Comparison of ENCODE assay signal across 8 cellular contexts in the genomic region with DNA sequence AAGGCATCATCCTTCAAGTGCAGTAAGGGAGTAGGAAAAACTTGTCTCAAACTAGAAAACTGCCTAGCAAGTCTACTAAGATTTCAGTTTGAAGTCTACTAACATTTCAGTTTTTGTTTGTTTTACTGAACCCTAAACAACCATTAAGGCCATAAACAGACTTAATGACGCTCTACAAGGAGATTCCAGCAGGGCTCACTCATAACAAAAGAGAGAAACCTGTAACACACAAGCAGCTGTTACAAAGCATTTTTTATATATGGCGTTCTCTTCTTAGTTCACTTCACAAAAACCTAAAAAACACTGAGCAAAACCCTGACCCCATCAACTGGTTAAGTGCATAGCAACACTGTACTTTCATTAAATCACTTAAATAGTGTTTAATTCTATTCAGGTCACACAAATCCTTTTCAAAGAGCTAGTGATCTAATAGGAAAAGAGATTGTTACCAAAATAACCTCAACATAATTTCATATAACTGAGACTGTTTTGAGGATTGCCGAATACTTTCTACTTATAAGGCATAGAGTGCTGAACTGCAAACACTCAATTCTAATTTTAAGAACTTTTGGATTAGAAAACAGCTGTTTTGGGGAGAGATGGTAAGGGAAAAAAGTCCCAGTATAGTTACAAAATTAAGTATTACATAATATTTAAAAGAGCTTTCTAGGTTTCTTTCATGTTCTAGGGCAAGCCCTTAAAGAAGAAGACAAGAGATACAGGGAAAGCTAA. TPM values are rescaled to one million over a fixed set of nuclear protein-coding genes. Genes with fewer than 3 reads are reported as not detected.
DNase-seq lines count a peak whose midpoint lies in the region; ATAC-seq and TF ChIP-seq lines count a peak whose summit lies in the region.

No MANE protein-coding gene starts in this region.

- H4K8ac ChIP-seq in neuronal stem cell (ENCODE audit: low read depth, low read length) = no peak overlapping the region

- no peak overlapping the region for H3K23ac ChIP-seq in neuronal stem cell (ENCODE audit: low read depth, low read length, poor library complexity)

- TF ChIP-seq CTCF in epithelial cell of esophagus (IDR thresholded peaks at IDR 0.05; ENCODE audit: insufficient read depth, low read depth, low read length, missing control alignments) = no peak

- H2BK120ac ChIP-seq in neuronal stem cell (ENCODE audit: low read depth, low read length) = no peak overlapping the region

- no peak overlapping the region for H2BK12ac ChIP-seq in neuronal stem cell (ENCODE audit: low read length)

- no peak overlapping the region for H3K9ac ChIP-seq in neuronal stem cell (ENCODE audit: low read depth, low read length, poor library complexity)

- H2AFZ ChIP-seq in neuronal stem cell (ENCODE audit: low read length) = peak overlapping the region; percentile 93

- no CpG with 5 or more reads among the region's 3 CpGs for WGBS in neuronal stem cell (ENCODE audit: extremely low coverage in 2 of 2, insufficient read length in 2 of 2, insufficient replicate concordance in 1 of 2), 2 donors

- H3K4ac ChIP-seq in neuronal stem cell (ENCODE audit: low read length) = no peak overlapping the region

- H3K27me3 ChIP-seq in neuronal stem cell (ENCODE audit: control insufficient read depth in 3 of 3, insufficient read depth in 3 of 3, low read depth in 1 of 3, low read length in 3 of 3) = no peaks in the 10 kb centered on the region

- H3K27ac ChIP-seq in neuronal stem cell (replicated peaks; ENCODE audit: low read length) = no peak overlapping the region

- H3K9me3 ChIP-seq in neuronal stem cell (replicated peaks in 1 of 2; ENCODE audit: control insufficient read depth in 2 of 2, insufficient read depth in 1 of 2, low read depth in 1 of 2, low read length in 2 of 2) = no peaks in the 10 kb centered on the region

- no peak overlapping the region for H2BK15ac ChIP-seq in neuronal stem cell (ENCODE audit: low read length)

- H2AK5ac ChIP-seq in neuronal stem cell (ENCODE audit: low read depth, low read length) = no peak overlapping the region

- H3K4me3 ChIP-seq in epithelial cell of esophagus (ENCODE audit: low read length) (peak overlapping the region; percentile 76), neuronal stem cell (ENCODE audit: low read length in 2 of 2) (peak overlapping the region; percentile 71 to 97)

- no peak overlapping the region for H3K18ac ChIP-seq in neuronal stem cell (ENCODE audit: low read length)

- H3K4me1 ChIP-seq in neuronal stem cell (ENCODE audit: control insufficient read depth in 2 of 2, insufficient read depth in 1 of 2, low read depth in 1 of 2, low read length in 2 of 2) = peaks cover 0 to 3% of the 10 kb centered on the region in 2 donors

- peaks cover 0 to 4% of the 10 kb centered on the region in 2 donors for H3K36me3 ChIP-seq in neuronal stem cell (replicated peaks in 1 of 2; ENCODE audit: control insufficient read depth in 2 of 2, insufficient read depth in 2 of 2, low read length in 2 of 2)

- no peaks in the 10 kb centered on the region for H3K79me1 ChIP-seq in neuronal stem cell (ENCODE audit: low read depth, low read length)

- no peak overlapping the region for H2BK5ac ChIP-seq in neuronal stem cell (ENCODE audit: low read length)

- ATAC-seq in GM21390 (IDR thresholded peaks at IDR 0.05; ENCODE audit: unreplicated experiment) (no peak), GM19467 (IDR thresholded peaks at IDR 0.05; ENCODE audit: unreplicated experiment) (no peak)
- no peak for ATAC-seq in activated CD4-positive, CD25-positive, alpha-beta regulatory T cell treated with anti-CD3 and anti-CD28 coated beads, Interleukin-2, amount 50 U/mL, for 24 hours

- no peak overlapping the region for H3K14ac ChIP-seq in neuronal stem cell (ENCODE audit: low read length)

- DNase-seq in NCI-H82 (lab: John Stamatoyannopoulos, UW) = peak; percentile 32
- DNase-seq in NCI-H82 treated with DMSO at 0.1 percent for 48 hours (lab: John Stamatoyannopoulos, UW; ENCODE audit: unreplicated experiment) = no peak
- peak; percentile 73 for DNase-seq in RKO (ENCODE audit: low spot score)
- DNase-seq in epithelial cell of esophagus (ENCODE audit: low read depth) = peak; percentile 44
- DNase-seq in neuronal stem cell (ENCODE audit: low spot score) = no peak

- peak overlapping the region; percentile 69 for H3K4me2 ChIP-seq in neuronal stem cell (ENCODE audit: insufficient read depth, low read length, poor library complexity, severe bottlenecking)

- H4K91ac ChIP-seq in neuronal stem cell (ENCODE audit: low read depth, low read length, poor library complexity) = no peak overlapping the region

RNA-seq across cellular contexts. Expression of gene B3GALNT2, which starts 1.5 kb away (rescaled TPM):
- 14.7 TPM for polyA plus RNA-seq in neuronal stem cell (2013, experiment 1 of 2)
- 15.4 TPM for polyA plus RNA-seq in neuronal stem cell (2013, experiment 2 of 2)

Comparison
In these comparisons a context has a peak if more than half of its experiments do, and no peak if none do; other contexts are left out.
1. DNase-seq: peak in NCI-H82 (single experiment), RKO (single experiment) and epithelial cell of esophagus (single experiment); none in NCI-H82 treated with DMSO at 0.1 percent for 48 hours (single experiment) and neuronal stem cell (single experiment).